In the genomic region with DNA sequence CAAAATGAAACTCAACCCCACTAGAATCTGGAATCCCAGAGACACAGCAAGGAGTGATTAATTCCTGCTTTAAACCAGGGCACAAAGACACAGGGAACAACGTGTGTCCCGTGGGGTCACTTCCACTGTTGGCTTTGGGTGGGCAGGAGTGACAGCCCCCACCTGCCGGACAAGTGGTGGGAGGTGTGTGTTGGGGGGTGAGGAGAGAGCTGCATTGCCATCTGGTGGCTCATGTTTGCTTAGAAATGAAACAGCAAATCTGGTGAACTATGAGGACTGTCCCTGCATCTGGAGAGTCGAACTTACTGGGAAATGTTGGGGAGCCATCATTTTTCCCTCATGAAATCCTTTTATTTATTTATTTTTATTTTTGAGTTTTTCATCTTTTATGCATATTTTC, we compare ENCODE assay signal across 9 cellular contexts.
DNase-seq lines count a peak whose midpoint lies in the region; ATAC-seq and TF ChIP-seq lines count a peak whose summit lies in the region.
"Had no signal": no experiment of that assay in that cellular context is flagged by ENCODE, and none has a peak within 500 bp of the region (broad histone marks: within the 10 kb centered on the region; RNA-seq: fewer than 3 reads in every experiment).

No MANE protein-coding gene starts in this region.

- CTCF ChIA-PET in Panc1 (lab: Charles Lee) = interaction anchor here (0.5 to 0.6 kb wide), 2 partner anchors 62 to 483 kb away, joined by 3 read pairs; no protein-coding TSS in a partner anchor

- intact Hi-C loops in heart right ventricle (cut with DNase I) (no loop called here), cardiac septum (cut with DNase I) (no loop called here), Panc1 (cut with micrococcal nuclease; ENCODE audit: unreplicated experiment) (no loop called here), upper lobe of right lung (cut with DNase I) (no loop called here)

- ATAC-seq in heart right ventricle = peak in 1 of 8 donors; percentile 52
- peak; percentile 59; the same call in 1 of the 2 replicates for ATAC-seq in Panc1
- no peak for ATAC-seq in upper lobe of right lung

- POLR2A ChIA-PET in Panc1 (lab: Charles Lee) = no interaction called here

- peaks cover 0 to 6% (median 0%) of the 10 kb centered on the region in 9 donors for H3K4me1 ChIP-seq in heart right ventricle
- no peaks in the 10 kb centered on the region for H3K4me1 ChIP-seq in Panc1 (ENCODE audit: control insufficient read depth, insufficient read depth, low read length)
- H3K4me1 ChIP-seq in upper lobe of right lung = no peaks in the 10 kb centered on the region
- H3K4me1 ChIP-seq: psoas muscle had no signal

- in situ Hi-C loops in Panc1 (cut with HindIII; ENCODE audit: low pct_unique_long_range_greater_than_20kb, low sequenced_read_pairs) = no loop called here

- peak in 7 of 9 donors; percentile 17 to 43 (median 25) for TF ChIP-seq CTCF in heart right ventricle (IDR thresholded peaks at IDR 0.05)
- peak; percentile 68; the same call in 1 of the 2 replicates for TF ChIP-seq CTCF in Panc1 (IDR thresholded peaks at IDR 0.05)
- TF ChIP-seq CTCF in fibroblast of the aortic adventitia (IDR thresholded peaks at IDR 0.05; ENCODE audit: insufficient read depth, low read length) = peak; percentile 50
- peak; percentile 15 for TF ChIP-seq CTCF in upper lobe of right lung (IDR thresholded peaks at IDR 0.05)

- 34 to 41% methylated on average over 4 of the region's 4 CpGs for WGBS in heart right ventricle, 2 donors

- H3K4me3 ChIP-seq in heart right ventricle = peak overlapping the region in 1 of 10 donors; percentile 15
- H3K4me3 ChIP-seq in Panc1 (ENCODE audit: low read depth in 2 of 2, low read length in 2 of 2) = peak overlapping the region in 1 of 2 experiments; percentile 27; a peak in 2 of 4 replicates
- H3K4me3 ChIP-seq in fibroblast of the aortic adventitia (ENCODE audit: low read depth, low read length) = peak overlapping the region; percentile 44
- H3K4me3 ChIP-seq in upper lobe of right lung = no peak overlapping the region
- H3K4me3 ChIP-seq: psoas muscle had no signal

- DNase-seq in heart right ventricle = no peak
- DNase-seq in cardiac septum (ENCODE audit: low spot score) = no peak
- no peak for DNase-seq in Panc1 (ENCODE audit: low read depth, low spot score)
- DNase-seq in fibroblast of the aortic adventitia (ENCODE audit: low read depth) = peak; percentile 40
- no peak for DNase-seq in upper lobe of right lung
- DNase-seq in cerebellar nuclear complex (lab: John Stamatoyannopoulos, UW) = no peak
- DNase-seq in SHP77 treated with DMSO at 0.1 percent for 48 hours (lab: John Stamatoyannopoulos, UW) = no peak
- no peak for DNase-seq in amniotic stem cell (lab: John Stamatoyannopoulos, UW)
- DNase-seq: psoas muscle had no signal

- H3K27ac ChIP-seq in heart right ventricle (no peak overlapping the region), Panc1 (ENCODE audit: low read length) (no peak overlapping the region), upper lobe of right lung (no peak overlapping the region)
- H3K27ac ChIP-seq: psoas muscle had no signal

- H3K36me3 ChIP-seq in heart right ventricle (no peaks in the 10 kb centered on the region), Panc1 (ENCODE audit: control insufficient read depth, insufficient read depth, low read length) (no peaks in the 10 kb centered on the region), upper lobe of right lung (no peaks in the 10 kb centered on the region)

- BruUV-seq in Panc1 (replicated peaks; lab: Mats Ljungman, UMichigan) = no TSS peak

- H3K27me3 ChIP-seq in heart right ventricle (no peaks in the 10 kb centered on the region), Panc1 (ENCODE audit: control insufficient read depth, insufficient read depth, low read length) (no peaks in the 10 kb centered on the region), upper lobe of right lung (no peaks in the 10 kb centered on the region)

- no peaks in the 10 kb centered on the region for H3K9me3 ChIP-seq in heart right ventricle
- no peaks in the 10 kb centered on the region for H3K9me3 ChIP-seq in Panc1 (ENCODE audit: control insufficient read depth, insufficient read depth, low read depth, low read length)
- H3K9me3 ChIP-seq in upper lobe of right lung = no peaks in the 10 kb centered on the region
- H3K9me3 ChIP-seq: psoas muscle had no signal

Comparison
In these comparisons a context has a peak if more than half of its experiments do, and no peak if none do; other contexts are left out.
1. CTCF ChIP-seq: peak in every context shown above with its lines; median percentile 68 in Panc1; 50 in fibroblast of the aortic adventitia; 25 in heart right ventricle; 15 in upper lobe of right lung.